ENCODE assay signal across 16 cellular contexts in the genomic region with DNA sequence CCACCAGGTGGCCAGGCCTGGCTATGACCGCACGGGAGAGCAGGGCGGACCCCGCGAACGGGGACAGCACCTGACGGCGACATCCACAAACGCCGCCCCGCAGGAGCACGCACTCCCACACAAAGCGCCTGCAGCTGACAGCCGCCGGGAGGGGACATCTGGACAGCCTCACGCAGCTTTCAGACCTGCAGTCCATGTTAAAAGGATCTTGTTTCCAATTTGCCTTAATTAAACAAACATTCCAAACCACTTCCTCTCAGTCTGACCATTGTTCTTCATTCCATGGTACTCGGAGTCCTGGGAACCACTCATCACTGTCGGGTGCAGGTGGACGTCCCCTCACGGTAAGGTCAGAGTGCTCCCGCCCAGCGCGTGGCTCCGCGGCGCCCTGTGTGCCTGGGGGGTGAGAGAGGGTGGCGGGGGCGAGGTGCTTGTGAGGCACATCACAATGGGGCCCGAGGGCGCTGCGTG. TPM values are rescaled to one million over a fixed set of nuclear protein-coding genes. Genes with fewer than 3 reads are reported as not detected.
DNase-seq lines count a peak whose midpoint lies in the region; ATAC-seq and TF ChIP-seq lines count a peak whose summit lies in the region.
"Had no signal": no experiment of that assay in that cellular context is flagged by ENCODE, and none has a peak within 500 bp of the region (broad histone marks: within the 10 kb centered on the region; RNA-seq: fewer than 3 reads in every experiment).

No MANE protein-coding gene starts in this region.

- no peak overlapping the region for H3K4me3 Mint-ChIP-seq in activated CD4-positive, alpha-beta memory T cell treated with anti-CD3 and anti-CD28 coated beads for 36 hours
- H3K4me3 Mint-ChIP-seq: activated naive CD8-positive, alpha-beta T cell treated with anti-CD3 and anti-CD28 coated beads, Interleukin-2, amount 50 U/mL, for 24 hours had no signal

- POLR2A ChIA-PET in activated CD4-positive, alpha-beta memory T cell treated with anti-CD3 and anti-CD28 coated beads for 36 hours (lab: Charles Lee): no interaction called here

- no peak overlapping the region for H3K4me3 ChIP-seq in HFF-Myc (replicated peaks; ENCODE audit: low read depth, low read length)
- H3K4me3 ChIP-seq in fibroblast of lung (replicated peaks in 1 of 4; ENCODE audit: control extremely low read depth in 1 of 4, insufficient read depth in 1 of 4, low read depth in 3 of 4, low read length in 4 of 4): no peak overlapping the region
- no peak overlapping the region for H3K4me3 ChIP-seq in gastroesophageal sphincter
- H3K4me3 ChIP-seq: SK-N-MC had no signal

- DNase-seq in A172 (ENCODE audit: low spot score) (peak; percentile 79), HFF-Myc (ENCODE audit: extremely low read depth, low read depth) (peak; percentile 73), NCI-H774 (lab: John Stamatoyannopoulos, UW) (peak; percentile 18), fibroblast of lung (ENCODE audit: low read depth in 2 of 2) (peak; percentile 51 to 76), NCI-H1048 (lab: John Stamatoyannopoulos, UW) (no peak), AG08396 (ENCODE audit: low spot score) (no peak)
- DNase-seq in activated CD4-positive, alpha-beta memory T cell treated with anti-CD3 and anti-CD28 coated beads for 36 hours: no peak
- DNase-seq: activated CD4-positive, CD25-positive, alpha-beta regulatory T cell; activated naive CD8-positive, alpha-beta T cell treated with anti-CD3 and anti-CD28 coated beads, Interleukin-2, amount 50 U/mL, for 24 hours; DND-41; GOT3; midbrain; stimulated activated CD4-positive, alpha-beta T cell treated with anti-CD3 and anti-CD28 coated beads, Interleukin-2, amount 100 ng/mL, for 24 hours had no signal

- ATAC-seq in gastroesophageal sphincter: no peak
- ATAC-seq: activated naive CD8-positive, alpha-beta T cell treated with anti-CD3 and anti-CD28 coated beads, Interleukin-2, amount 50 U/mL, for 24 hours had no signal

- no peak overlapping the region for H3K4me2 ChIP-seq in fibroblast of lung (ENCODE audit: extremely low read depth, insufficient read depth, low read length)

- no peak overlapping the region for H3K27ac Mint-ChIP-seq in activated CD4-positive, alpha-beta memory T cell treated with anti-CD3 and anti-CD28 coated beads for 36 hours
- H3K27ac Mint-ChIP-seq: activated naive CD8-positive, alpha-beta T cell treated with anti-CD3 and anti-CD28 coated beads, Interleukin-2, amount 50 U/mL, for 24 hours; progenitor cell of endocrine pancreas had no signal

- 29% methylated on average over 9 of the region's 31 CpGs; no CpG with 5 or more reads in 1 of the 2 donors for WGBS in gastroesophageal sphincter (ENCODE audit: low coverage in 1 of 2), 2 donors

- no peak for TF ChIP-seq POLR2A in gastroesophageal sphincter (IDR thresholded peaks at IDR 0.05)

- no peaks in the 10 kb centered on the region for H3K36me3 ChIP-seq in fibroblast of lung (ENCODE audit: control insufficient read depth, insufficient read depth, low read length)
- no peaks in the 10 kb centered on the region for H3K36me3 ChIP-seq in gastroesophageal sphincter

- TF ChIP-seq EP300 in gastroesophageal sphincter (IDR thresholded peaks at IDR 0.05): no peak

- H3K9me3 ChIP-seq in fibroblast of lung (ENCODE audit: control insufficient read depth, insufficient read depth, low read depth, low read length): no peaks in the 10 kb centered on the region
- no peaks in the 10 kb centered on the region for H3K9me3 ChIP-seq in gastroesophageal sphincter

- no peak overlapping the region for H3K27ac ChIP-seq in fibroblast of lung (ENCODE audit: insufficient read depth, low read length)
- H3K27ac ChIP-seq in gastroesophageal sphincter: no peak overlapping the region
- H3K27ac ChIP-seq: SK-N-MC had no signal

- no peak overlapping the region for H2AFZ ChIP-seq in fibroblast of lung (ENCODE audit: low read length)

- H3K79me2 ChIP-seq in fibroblast of lung (ENCODE audit: control insufficient read depth, insufficient read depth, low read length): no peaks in the 10 kb centered on the region

- H3K4me1 Mint-ChIP-seq in activated CD4-positive, alpha-beta memory T cell treated with anti-CD3 and anti-CD28 coated beads for 36 hours (ENCODE audit: low read depth): peaks cover 7% of the 10 kb centered on the region

- H3K9me3 Mint-ChIP-seq in activated CD4-positive, alpha-beta memory T cell treated with anti-CD3 and anti-CD28 coated beads for 36 hours: no peaks in the 10 kb centered on the region
- H3K9me3 Mint-ChIP-seq: activated naive CD8-positive, alpha-beta T cell treated with anti-CD3 and anti-CD28 coated beads, Interleukin-2, amount 50 U/mL, for 24 hours had no signal

- H3K4me1 ChIP-seq in fibroblast of lung (ENCODE audit: control insufficient read depth, extremely low read depth, insufficient read depth, low read length): peaks cover 5% of the 10 kb centered on the region
- H3K4me1 ChIP-seq in gastroesophageal sphincter: peaks cover 0 to 46% (median 4%) of the 10 kb centered on the region in 3 donors

- TF ChIP-seq CTCF in HFF-Myc (IDR thresholded peaks at IDR 0.05; ENCODE audit: low read depth, low read length, missing control alignments) (no peak), fibroblast of lung (conservative IDR thresholded peaks at IDR 0.05 in 1 of 2, IDR thresholded peaks at IDR 0.05 in 1 of 2; ENCODE audit: low read depth in 1 of 2, low read length in 2 of 2) (no peak), gastroesophageal sphincter (IDR thresholded peaks at IDR 0.05) (no peak)

- H4K20me1 ChIP-seq in fibroblast of lung (ENCODE audit: control insufficient read depth, extremely low read depth, insufficient read depth, low read length): no peaks in the 10 kb centered on the region

- intact Hi-C loops in activated CD4-positive, alpha-beta memory T cell treated with anti-CD3 and anti-CD28 coated beads for 36 hours (cut with micrococcal nuclease): no loop called here

- CTCF ChIA-PET in activated CD4-positive, alpha-beta memory T cell treated with anti-CD3 and anti-CD28 coated beads for 36 hours (lab: Charles Lee): interaction anchor here (1.6 to 1.8 kb wide), 2 partner anchors 17 to 89 kb away, joined by 6 to 7 read pairs; no protein-coding TSS in a partner anchor

- H3K27me3 ChIP-seq in fibroblast of lung (ENCODE audit: control insufficient read depth, insufficient read depth, low read length) (no peaks in the 10 kb centered on the region), gastroesophageal sphincter (no peaks in the 10 kb centered on the region)

- no peaks in the 10 kb centered on the region for H3K27me3 Mint-ChIP-seq in activated CD4-positive, alpha-beta memory T cell treated with anti-CD3 and anti-CD28 coated beads for 36 hours
- H3K27me3 Mint-ChIP-seq: activated naive CD8-positive, alpha-beta T cell treated with anti-CD3 and anti-CD28 coated beads, Interleukin-2, amount 50 U/mL, for 24 hours; progenitor cell of endocrine pancreas had no signal

- H3K36me3 Mint-ChIP-seq in activated CD4-positive, alpha-beta memory T cell treated with anti-CD3 and anti-CD28 coated beads for 36 hours: no peaks in the 10 kb centered on the region

- H3K9ac ChIP-seq in fibroblast of lung (ENCODE audit: insufficient read depth, low read length): no peak overlapping the region

RNA-seq across cellular contexts. Expression of a gene that starts 5.9 kb away (rescaled TPM):
- total RNA-seq in A172 (2014; rRNA removed; shearing (Covaris generic)): 7.3 and 12.1 TPM in 2 replicates
- total RNA-seq in fibroblast of lung: 1.5 and 2.3 TPM in 2 replicates
- polyA plus RNA-seq in fibroblast of lung: 2.0 and 2.4 TPM in 2 replicates
- polyA plus RNA-seq in fibroblast of lung (2012): 2.2 and 2.9 TPM in 2 replicates
- polyA minus RNA-seq in fibroblast of lung (ENCODE audit: low replicate concordance): 3.5 TPM in 2 replicates
- total RNA-seq in gastroesophageal sphincter: 10 to 100 TPM in 1 of 4 donors, 1 to 10 TPM in 3; 7.1 to 20.2 (median 7.8) TPM
- under 1 TPM; 0.12 to 0.22 TPM for total RNA-seq in activated CD4-positive, alpha-beta memory T cell treated with anti-CD3 and anti-CD28 coated beads for 36 hours

RNA-seq across cellular contexts. Expression of a gene that starts 37.6 kb away (rescaled TPM):
- total RNA-seq in A172 (2014; rRNA removed; shearing (Covaris generic)): 1.1 and 1.6 TPM in 2 replicates
- 3.1 and 3.3 TPM in 2 replicates for total RNA-seq in fibroblast of lung
- 0.30 and 2.2 TPM in 2 replicates for polyA plus RNA-seq in fibroblast of lung
- polyA plus RNA-seq in fibroblast of lung (2012): 0.27 and 0.87 TPM in 2 replicates
- 0.44 and 18.7 TPM in 2 replicates for polyA minus RNA-seq in fibroblast of lung (ENCODE audit: low replicate concordance)
- total RNA-seq in gastroesophageal sphincter: 10 to 100 TPM; 13.6 to 27.9 (median 16.3) TPM
- 1 to 10 TPM; 1.6 to 2.1 TPM for total RNA-seq in activated CD4-positive, alpha-beta memory T cell treated with anti-CD3 and anti-CD28 coated beads for 36 hours

Comparison
In these comparisons a context has a peak if more than half of its experiments do, and no peak if none do; other contexts are left out.
1. DNase-seq: peak in A172 (single experiment), HFF-Myc (single experiment), NCI-H774 (single experiment) and fibroblast of lung (2 of 2); none in NCI-H1048 (single experiment), AG08396 (single experiment) and activated CD4-positive, alpha-beta memory T cell treated with anti-CD3 and anti-CD28 coated beads for 36 hours (single experiment).